In the genomic region with DNA sequence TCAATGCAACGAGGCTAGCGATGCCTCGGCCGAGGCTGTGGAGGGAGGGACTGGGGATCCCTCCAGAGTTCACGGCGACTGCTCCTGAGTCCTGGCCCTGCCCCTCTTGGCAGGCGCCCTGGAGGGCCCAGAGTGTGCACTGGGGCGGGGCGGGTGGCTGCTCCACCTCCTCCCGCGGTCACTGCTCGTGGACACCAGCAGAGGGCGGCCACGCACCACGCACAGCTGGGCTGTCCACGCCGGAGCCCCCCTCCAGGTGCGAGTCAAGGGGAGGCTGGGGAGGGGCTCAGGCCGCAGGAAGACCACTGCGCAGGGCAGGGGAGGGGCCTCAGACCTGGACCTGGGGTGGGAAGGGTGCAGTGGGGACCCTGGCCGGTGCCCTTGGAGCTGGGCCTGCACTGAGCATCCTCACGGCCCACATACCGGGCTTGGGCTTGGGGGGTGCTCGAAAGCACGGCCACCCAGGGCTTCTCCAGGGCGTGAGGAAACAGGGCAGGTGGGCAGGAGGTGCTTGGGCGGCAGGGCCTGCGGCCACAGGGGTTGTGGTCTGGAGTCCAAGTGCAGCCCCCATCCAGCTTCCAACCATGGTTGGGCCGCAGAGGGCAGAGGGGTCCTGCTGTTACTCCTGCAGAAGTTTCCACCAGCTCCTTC, we compare ENCODE assay signal across 8 cellular contexts. TPM values are rescaled to one million over a fixed set of nuclear protein-coding genes. Genes with fewer than 3 reads are reported as not detected.
DNase-seq lines count a peak whose midpoint lies in the region; ATAC-seq and TF ChIP-seq lines count a peak whose summit lies in the region.

No MANE protein-coding gene starts in this region.

- no peaks in the 10 kb centered on the region for H3K36me3 ChIP-seq in CD8-positive, alpha-beta T cell (ENCODE audit: insufficient read depth, low read length)

- H3K27ac Mint-ChIP-seq in CD8-positive, alpha-beta T cell, result no peak overlapping the region
- H3K27ac Mint-ChIP-seq in activated CD4-positive, alpha-beta memory T cell treated with anti-CD3 and anti-CD28 coated beads for 36 hours, result no peak overlapping the region

- no peak overlapping the region for H3K4me3 ChIP-seq in CD8-positive, alpha-beta T cell (ENCODE audit: low read depth, low read length)

- no peaks in the 10 kb centered on the region for H3K27me3 ChIP-seq in CD8-positive, alpha-beta T cell (ENCODE audit: insufficient read depth, low read length)

- H3K27ac ChIP-seq in CD8-positive, alpha-beta T cell (ENCODE audit: low read depth, low read length), result no peak overlapping the region

- peak; percentile 69 for ATAC-seq in CD8-positive, alpha-beta T cell
- peak; percentile 74 to 83 for ATAC-seq in left cardiac atrium

- H3K36me3 Mint-ChIP-seq in CD8-positive, alpha-beta T cell, result no peaks in the 10 kb centered on the region
- H3K36me3 Mint-ChIP-seq in activated CD4-positive, alpha-beta memory T cell treated with anti-CD3 and anti-CD28 coated beads for 36 hours, result no peaks in the 10 kb centered on the region

- peak in 6 of 7 experiments; percentile 26 to 72 (median 46) for DNase-seq in CD8-positive, alpha-beta T cell
- peak; percentile 64 for DNase-seq in HuH-7.5 (ENCODE audit: low spot score)
- peak; percentile 49 for DNase-seq in activated CD4-positive, alpha-beta memory T cell treated with anti-CD3 and anti-CD28 coated beads for 36 hours
- peak; percentile 51 for DNase-seq in left cardiac atrium
- DNase-seq in stimulated activated CD4-positive, alpha-beta T cell treated with anti-CD3 and anti-CD28 coated beads, Interleukin-4, amount 100 ng/mL, for 1 hour, result peak; percentile 48
- DNase-seq in occipital lobe (lab: John Stamatoyannopoulos, UW), result no peak
- DNase-seq in GF-D8 (lab: John Stamatoyannopoulos, UW), result no peak
- no peak for DNase-seq in SKM-1 (lab: John Stamatoyannopoulos, UW; ENCODE audit: unreplicated experiment)

- peak; percentile 57 for TF ChIP-seq CTCF in CD8-positive, alpha-beta T cell (IDR thresholded peaks at IDR 0.05)

- POLR2A ChIA-PET in CD8-positive, alpha-beta T cell (lab: Charles Lee), result no interaction called here
- POLR2A ChIA-PET in activated CD4-positive, alpha-beta memory T cell treated with anti-CD3 and anti-CD28 coated beads for 36 hours (lab: Charles Lee), result no interaction called here

- intact Hi-C loops in CD8-positive, alpha-beta T cell (cut with DNase I, micrococcal nuclease), result loop anchor here (1.0 to 10.0 kb wide), 2 partner anchors 18 to 603 kb away; no protein-coding TSS in a partner anchor
- intact Hi-C loops in activated CD4-positive, alpha-beta memory T cell treated with anti-CD3 and anti-CD28 coated beads for 36 hours (cut with micrococcal nuclease), result loop anchor here (10.0 kb wide), 1 partner anchor 103 kb away; no protein-coding TSS in a partner anchor
- intact Hi-C loops in left cardiac atrium (cut with DNase I), result loop anchor here (5.0 to 10.0 kb wide), 2 partner anchors 600 to 603 kb away; no protein-coding TSS in a partner anchor

- CTCF ChIA-PET in CD8-positive, alpha-beta T cell (lab: Charles Lee), result interaction anchor here (0.8 to 1.9 kb wide), 7 partner anchors 8 to 460 kb away, joined by 3 to 10 read pairs (median 4); no protein-coding TSS in a partner anchor
- CTCF ChIA-PET in activated CD4-positive, alpha-beta memory T cell treated with anti-CD3 and anti-CD28 coated beads for 36 hours (lab: Charles Lee), result interaction anchor here (0.6 to 2.2 kb wide), 8 partner anchors 9 to 622 kb away, joined by 3 to 21 read pairs (median 4); no protein-coding TSS in a partner anchor

- peaks cover 8% of the 10 kb centered on the region for H3K4me1 ChIP-seq in CD8-positive, alpha-beta T cell (ENCODE audit: insufficient read depth, low read length)

- peaks cover 11% of the 10 kb centered on the region for H3K27me3 Mint-ChIP-seq in CD8-positive, alpha-beta T cell (ENCODE audit: low read depth)
- peaks cover 7% of the 10 kb centered on the region for H3K27me3 Mint-ChIP-seq in activated CD4-positive, alpha-beta memory T cell treated with anti-CD3 and anti-CD28 coated beads for 36 hours

- no peaks in the 10 kb centered on the region for H3K9me3 ChIP-seq in CD8-positive, alpha-beta T cell (ENCODE audit: low read length)

- no peak overlapping the region for H3K4me3 Mint-ChIP-seq in CD8-positive, alpha-beta T cell
- no peak overlapping the region for H3K4me3 Mint-ChIP-seq in activated CD4-positive, alpha-beta memory T cell treated with anti-CD3 and anti-CD28 coated beads for 36 hours

- H3K9me3 Mint-ChIP-seq in CD8-positive, alpha-beta T cell, result no peaks in the 10 kb centered on the region
- H3K9me3 Mint-ChIP-seq in activated CD4-positive, alpha-beta memory T cell treated with anti-CD3 and anti-CD28 coated beads for 36 hours, result no peaks in the 10 kb centered on the region

- peaks cover 2% of the 10 kb centered on the region for H3K4me1 Mint-ChIP-seq in CD8-positive, alpha-beta T cell (ENCODE audit: low read depth)
- H3K4me1 Mint-ChIP-seq in activated CD4-positive, alpha-beta memory T cell treated with anti-CD3 and anti-CD28 coated beads for 36 hours (ENCODE audit: low read depth), result no peaks in the 10 kb centered on the region

RNA-seq across cellular contexts. Expression of gene TTC34, which starts 20.6 kb away (rescaled TPM):
- total RNA-seq in CD8-positive, alpha-beta T cell, result under 1 TPM; 0.75 to 0.76 TPM
- total RNA-seq in activated CD4-positive, alpha-beta memory T cell treated with anti-CD3 and anti-CD28 coated beads for 36 hours, result 1 to 10 TPM in 1 of 2 experiments, under 1 TPM in 1; 0.97 to 1.0 TPM
- total RNA-seq in left cardiac atrium (under 1 TPM; 0.52 to 0.53 TPM), occipital lobe (0.16 TPM)

Comparison
In these comparisons a context has a peak if more than half of its experiments do, and no peak if none do; other contexts are left out.
1. DNase-seq: peak in CD8-positive, alpha-beta T cell (6 of 7), HuH-7.5 (single experiment), activated CD4-positive, alpha-beta memory T cell treated with anti-CD3 and anti-CD28 coated beads for 36 hours (single experiment), left cardiac atrium (single experiment) and stimulated activated CD4-positive, alpha-beta T cell treated with anti-CD3 and anti-CD28 coated beads, Interleukin-4, amount 100 ng/mL, for 1 hour (single experiment); none in occipital lobe (single experiment), GF-D8 (single experiment) and SKM-1 (single experiment).